8 cellular contexts compared by ENCODE assay signal in the genomic region with DNA sequence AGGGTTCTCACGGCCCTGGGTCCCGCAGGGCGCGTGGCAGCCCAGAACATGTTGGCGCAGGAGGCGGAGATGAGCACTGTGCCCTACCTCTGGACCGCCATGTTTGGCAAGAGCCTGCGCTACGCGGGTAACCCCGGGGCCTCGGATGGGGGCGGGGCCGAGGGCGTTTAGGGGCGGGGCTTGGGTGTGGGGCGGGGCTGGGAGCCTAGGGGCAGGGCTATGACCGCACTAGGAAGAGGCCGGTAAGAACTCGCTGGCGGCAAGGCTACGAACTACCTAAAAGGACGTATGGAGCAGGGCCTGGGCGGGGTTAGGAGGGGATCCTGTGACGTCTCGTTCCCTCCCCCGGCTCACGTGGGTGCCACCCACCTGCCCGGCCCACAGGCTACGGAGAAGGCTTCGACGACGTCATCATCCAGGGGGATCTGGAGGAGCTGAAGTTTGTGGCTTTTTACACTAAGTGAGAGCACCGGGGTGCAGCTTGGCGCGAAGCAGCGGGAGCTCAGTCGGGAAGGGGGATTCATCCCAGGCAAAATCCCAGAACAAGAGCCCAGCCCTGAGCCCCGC. TPM values are rescaled to one million over a fixed set of nuclear protein-coding genes. Genes with fewer than 3 reads are reported as not detected.
DNase-seq lines count a peak whose midpoint lies in the region; ATAC-seq and TF ChIP-seq lines count a peak whose summit lies in the region.

No MANE protein-coding gene starts in this region.

- H3K36me3 Mint-ChIP-seq in T-helper 1 cell treated with Interleukin-12 subunit alpha and Interleukin-12 subunit beta and Interleukin-4 antibody, amounts not matched to agents 30 μg/mL and 1 μg/mL, for 36 hours (ENCODE audit: low read depth), result peaks cover 3% of the 10 kb centered on the region
- H3K36me3 Mint-ChIP-seq in brain, result peaks cover 6% of the 10 kb centered on the region

- peak overlapping the region; percentile 75; the same call in 1 of the 2 replicates for H3K9ac ChIP-seq in iPS-20b (ENCODE audit: low read depth, low read length)

- DNase-seq in AG20443 (ENCODE audit: low spot score) (peak; percentile 75), NCI-H187 treated with DMSO at 0.1 percent for 48 hours (lab: John Stamatoyannopoulos, UW) (no peak), SIG-M5 (lab: John Stamatoyannopoulos, UW) (no peak)
- DNase-seq in stimulated activated CD4-positive, alpha-beta T cell treated with anti-CD3 and anti-CD28 coated beads, Interleukin-12 subunit alpha, Interleukin-12 subunit beta, amount 100 ng/mL, for 4 hours, result peak; percentile 60

- no peak overlapping the region for H3K27ac ChIP-seq in iPS-20b (ENCODE audit: low read length)

- ATAC-seq in GM18867 (IDR thresholded peaks at IDR 0.05; ENCODE audit: unreplicated experiment), result no peak

- H3K27ac Mint-ChIP-seq in T-helper 1 cell treated with Interleukin-12 subunit alpha and Interleukin-12 subunit beta and Interleukin-4 antibody, amounts not matched to agents 30 μg/mL and 1 μg/mL, for 36 hours, result peak overlapping the region; percentile 57
- H3K27ac Mint-ChIP-seq in brain, result peak overlapping the region in 3 of 5 experiments; percentile 62 to 88 (median 86)

- no peaks in the 10 kb centered on the region for H3K27me3 Mint-ChIP-seq in T-helper 1 cell treated with Interleukin-12 subunit alpha and Interleukin-12 subunit beta and Interleukin-4 antibody, amounts not matched to agents 30 μg/mL and 1 μg/mL, for 36 hours (ENCODE audit: low read depth)
- no peaks in the 10 kb centered on the region for H3K27me3 Mint-ChIP-seq in brain

- peaks cover 29% of the 10 kb centered on the region for H3K4me1 Mint-ChIP-seq in T-helper 1 cell treated with Interleukin-12 subunit alpha and Interleukin-12 subunit beta and Interleukin-4 antibody, amounts not matched to agents 30 μg/mL and 1 μg/mL, for 36 hours (ENCODE audit: low read depth)
- H3K4me1 Mint-ChIP-seq in brain, result peaks cover 47% of the 10 kb centered on the region

- no peak for TF ChIP-seq CTCF in brain (conservative IDR thresholded peaks at IDR 0.05)

- H3K27me3 ChIP-seq in iPS-20b (ENCODE audit: insufficient read depth, low read length), result peaks cover 45% of the 10 kb centered on the region

- H3K9me3 Mint-ChIP-seq in T-helper 1 cell treated with Interleukin-12 subunit alpha and Interleukin-12 subunit beta and Interleukin-4 antibody, amounts not matched to agents 30 μg/mL and 1 μg/mL, for 36 hours, result peaks cover 12% of the 10 kb centered on the region
- peaks cover 0 to 8% (median 0%) of the 10 kb centered on the region in 5 experiments for H3K9me3 Mint-ChIP-seq in brain

- H3K9me3 ChIP-seq in iPS-20b (ENCODE audit: insufficient read depth, low read depth, low read length), result peaks cover 8% of the 10 kb centered on the region; the same call in 1 of the 2 replicates

- H3K4me3 Mint-ChIP-seq in T-helper 1 cell treated with Interleukin-12 subunit alpha and Interleukin-12 subunit beta and Interleukin-4 antibody, amounts not matched to agents 30 μg/mL and 1 μg/mL, for 36 hours, result peak overlapping the region; percentile 55
- peak overlapping the region; percentile 68 to 100 (median 72) for H3K4me3 Mint-ChIP-seq in brain

- H3K4me3 ChIP-seq in iPS-20b (ENCODE audit: low read length), result peak overlapping the region; percentile 63

- H3K4me1 ChIP-seq in iPS-20b (ENCODE audit: insufficient read depth, low read length), result no peaks in the 10 kb centered on the region; the same call in 1 of the 2 replicates

- H3K36me3 ChIP-seq in iPS-20b (ENCODE audit: insufficient read depth, low read depth, low read length), result no peaks in the 10 kb centered on the region

RNA-seq across cellular contexts. Expression of gene LZTR1, which starts 2.8 kb away (rescaled TPM):
- 25.4 TPM for polyA plus RNA-seq in brain (ENCODE audit: insufficient read depth, low read depth, low replicate concordance)

RNA-seq across cellular contexts. Expression of gene AIFM3, which starts 12.3 kb away (rescaled TPM):
- 33.8 TPM for polyA plus RNA-seq in brain (ENCODE audit: insufficient read depth, low read depth, low replicate concordance)

RNA-seq across cellular contexts. Expression of gene THAP7, which starts 22.6 kb away (rescaled TPM):
- 57.9 TPM for polyA plus RNA-seq in brain (ENCODE audit: insufficient read depth, low read depth, low replicate concordance)

RNA-seq across cellular contexts. Expression of gene P2RX6, which starts 35.6 kb away (rescaled TPM):
- 3.5 TPM for polyA plus RNA-seq in brain (ENCODE audit: insufficient read depth, low read depth, low replicate concordance)

RNA-seq across cellular contexts. Expression of gene SLC7A4, which starts 53.0 kb away (rescaled TPM):
- polyA plus RNA-seq in brain (ENCODE audit: insufficient read depth, low read depth, low replicate concordance), result 7.3 TPM

Comparison
In these comparisons a context has a peak if more than half of its experiments do, and no peak if none do; other contexts are left out.
1. DNase-seq: peak in AG20443 (single experiment) and stimulated activated CD4-positive, alpha-beta T cell treated with anti-CD3 and anti-CD28 coated beads, Interleukin-12 subunit alpha, Interleukin-12 subunit beta, amount 100 ng/mL, for 4 hours (single experiment); none in NCI-H187 treated with DMSO at 0.1 percent for 48 hours (single experiment) and SIG-M5 (single experiment).